Comparison of ENCODE assay signal across 16 cellular contexts in genomic region chr12:88764781-88765470, GRCh38.
"Had no signal": no experiment of that assay in that cellular context is flagged by ENCODE, and none has a peak within 500 bp of the region (broad histone marks: within the 10 kb centered on the region; RNA-seq: fewer than 3 reads in every experiment).

No MANE protein-coding gene starts in this region.

- H3K9me3 ChIP-seq: left ventricle myocardium inferior, pancreas, sigmoid colon, upper lobe of left lung had no signal

- H3K4me1 ChIP-seq: left ventricle myocardium inferior, pancreas, upper lobe of left lung had no signal

- H3K4me3 ChIP-seq: hepatocyte, left ventricle myocardium inferior, pancreas, sigmoid colon, upper lobe of left lung had no signal

- H3K36me3 ChIP-seq: left ventricle myocardium inferior, pancreas, sigmoid colon, upper lobe of left lung, WERI-Rb-1 had no signal

- H3K27me3 ChIP-seq: hepatocyte, pancreas, sigmoid colon, upper lobe of left lung had no signal

- DNase-seq: activated CD4-positive, alpha-beta memory T cell treated with anti-CD3 and anti-CD28 coated beads, Interleukin-2, amount 10 ng/mL, durations not matched to agents 7 days and 5 days; activated CD4-positive, alpha-beta T cell treated with anti-CD3 and anti-CD28 coated beads for 36 hours; activated gamma-delta T cell; activated T-cell treated with anti-CD3 and anti-CD28 coated beads, Interleukin-2, amount 50 U/mL, for 48 hours; effector memory CD4-positive, alpha-beta T cell; kidney; left ventricle myocardium inferior; naive thymus-derived CD4-positive, alpha-beta T cell; pancreas; sigmoid colon; stimulated activated CD4-positive, alpha-beta T cell treated with anti-CD3 and anti-CD28 coated beads, Interleukin-1b, Interleukin-23, amount 100 ng/mL, for 48 hours; stimulated activated naive CD8-positive, alpha-beta T cell treated with anti-CD3 and anti-CD28 coated beads, Interleukin-15, amount 100 ng/mL, for 72 hours; T-helper 17 cell; upper lobe of left lung; WERI-Rb-1 had no signal
